In the genomic region with DNA sequence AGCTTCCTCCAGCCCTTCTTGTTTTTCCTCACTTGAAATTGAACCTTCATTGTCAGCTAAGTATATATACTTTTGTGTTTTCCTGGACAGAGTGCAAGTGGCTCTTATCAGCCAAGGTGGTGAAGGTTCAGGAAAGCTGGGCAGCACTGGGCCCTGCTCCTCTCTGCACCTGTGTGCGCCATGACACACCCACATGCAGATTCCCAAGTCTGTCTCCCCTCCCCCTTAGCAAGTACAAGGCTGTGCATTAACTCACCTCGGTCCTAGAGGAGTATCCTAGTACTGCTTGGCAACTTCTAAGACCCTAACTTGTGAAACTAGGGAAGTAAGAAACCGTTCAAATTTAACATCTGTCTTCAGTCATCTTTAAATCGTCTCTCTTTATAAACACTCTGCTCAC, we compare ENCODE assay signal across 27 cellular contexts.
DNase-seq lines count a peak whose midpoint lies in the region; ATAC-seq, FAIRE-seq and TF ChIP-seq lines count a peak whose summit lies in the region.
"Had no signal": no experiment of that assay in that cellular context is flagged by ENCODE, and none has a peak within 500 bp of the region (broad histone marks: within the 10 kb centered on the region; RNA-seq: fewer than 3 reads in every experiment).

No MANE protein-coding gene starts in this region.

- H4K5ac ChIP-seq in H1 (ENCODE audit: insufficient read length, low read depth, low read length) (no peak overlapping the region), mesendoderm (ENCODE audit: low read length) (no peak overlapping the region)

- no peak overlapping the region for H2BK5ac ChIP-seq in H1 (ENCODE audit: low read depth, low read length)
- no peak overlapping the region for H2BK5ac ChIP-seq in mesendoderm (ENCODE audit: low read length)

- TF ChIP-seq EP300 in H1 (IDR thresholded peaks at IDR 0.05; ENCODE audit: borderline replicate concordance in 1 of 2, low read depth in 2 of 2, low read length in 2 of 2), result no peak

- H3K56ac ChIP-seq in H1 (replicated peaks; ENCODE audit: insufficient read length, low read depth, low read length), result no peak overlapping the region
- no peak overlapping the region for H3K56ac ChIP-seq in mesendoderm (ENCODE audit: low read length)

- H3K18ac ChIP-seq in H1 (ENCODE audit: extremely low read depth, low read length), result no peak overlapping the region
- H3K18ac ChIP-seq in mesendoderm (ENCODE audit: low read length), result no peak overlapping the region

- H3K23me2 ChIP-seq in H1 (ENCODE audit: low read depth, low read length), result no peaks in the 10 kb centered on the region

- H3K79me2 ChIP-seq in H1 (ENCODE audit: control insufficient read depth in 1 of 2, insufficient read depth in 2 of 2, low read length in 2 of 2), result no peaks in the 10 kb centered on the region
- no peaks in the 10 kb centered on the region for H3K79me2 ChIP-seq in mesendoderm (ENCODE audit: control insufficient read depth, insufficient read depth, low read length)

- H3K79me1 ChIP-seq in H1 (ENCODE audit: low read depth, low read length) (no peaks in the 10 kb centered on the region), mesendoderm (ENCODE audit: low read length) (no peaks in the 10 kb centered on the region)

- H3K4me3 ChIP-seq in H1 (ENCODE audit: extremely low read depth in 1 of 4, insufficient read depth in 2 of 4, low read depth in 3 of 4, low read length in 4 of 4) (no peak overlapping the region), mesendoderm (ENCODE audit: low read length) (no peak overlapping the region)
- H3K4me3 ChIP-seq: BLaER1 had no signal

- H4K91ac ChIP-seq in H1 (replicated peaks; ENCODE audit: insufficient read length, low read length), result no peak overlapping the region

- no peaks in the 10 kb centered on the region for H3K4me1 ChIP-seq in H1 (replicated peaks in 1 of 4; ENCODE audit: control insufficient read depth in 3 of 4, insufficient read depth in 4 of 4, low read length in 3 of 4)
- no peaks in the 10 kb centered on the region for H3K4me1 ChIP-seq in mesendoderm (ENCODE audit: control insufficient read depth, low read depth, low read length)

- no peak overlapping the region for H3K9ac ChIP-seq in H1 (replicated peaks in 1 of 4; ENCODE audit: extremely low read depth in 1 of 4, low read depth in 3 of 4, low read length in 3 of 4)
- H3K9ac ChIP-seq in mesendoderm (ENCODE audit: low read length), result no peak overlapping the region
- H3K9ac ChIP-seq: BLaER1, KMS-11 had no signal

- H2BK120ac ChIP-seq in H1 (replicated peaks; ENCODE audit: low read depth, low read length) (no peak overlapping the region), mesendoderm (ENCODE audit: low read depth, low read length) (no peak overlapping the region)

- no peak for ATAC-seq in HG03432 (IDR thresholded peaks at IDR 0.05; ENCODE audit: unreplicated experiment)
- ATAC-seq: PC-3 had no signal

- H3K27ac ChIP-seq in H1 (ENCODE audit: low read depth, low read length), result no peak overlapping the region
- no peak overlapping the region for H3K27ac ChIP-seq in mesendoderm (ENCODE audit: low read depth, low read length)
- H3K27ac ChIP-seq: 22Rv1, BLaER1, KMS-11 had no signal

- WGBS in H1 (ENCODE audit: extremely low coverage in 1 of 2, insufficient coverage in 1 of 2, insufficient read length in 1 of 2, insufficient replicate concordance in 2 of 2, low coverage in 1 of 2, low lambda C conversion rate in 2 of 2, missing lambda C conversion rate in 1 of 2), 2 experiments, result 75% methylated on average over 4 of the region's 4 CpGs; no CpG with 5 or more reads in 1 of the 2 experiments
- no CpG with 5 or more reads among the region's 4 CpGs for WGBS in mesendoderm (ENCODE audit: extremely low coverage, insufficient coverage, low lambda C conversion rate)

- no peak for FAIRE-seq in H1 (lab: Jason Lieb, UNC)

- no peaks in the 10 kb centered on the region for H4K20me1 ChIP-seq in H1 (replicated peaks in 1 of 2; ENCODE audit: control insufficient read depth in 1 of 2, insufficient read depth in 2 of 2, low read length in 2 of 2)
- H4K20me1 ChIP-seq: BLaER1 had no signal

- H3K36me3 ChIP-seq in H1 (ENCODE audit: control insufficient read depth in 2 of 4, insufficient read depth in 4 of 4, low read length in 3 of 4) (no peaks in the 10 kb centered on the region), mesendoderm (ENCODE audit: control insufficient read depth, insufficient read depth, low read length) (no peaks in the 10 kb centered on the region)
- H3K36me3 ChIP-seq: BLaER1 had no signal

- H2AFZ ChIP-seq in H1 (ENCODE audit: low read length), result no peak overlapping the region

- no peak overlapping the region for H3K23ac ChIP-seq in H1 (ENCODE audit: insufficient read length)
- no peak overlapping the region for H3K23ac ChIP-seq in mesendoderm (ENCODE audit: low read length)

- H2BK12ac ChIP-seq in H1 (ENCODE audit: low read depth, low read length), result no peak overlapping the region

- H2BK20ac ChIP-seq in H1 (ENCODE audit: low read length), result no peak overlapping the region

- no peak overlapping the region for H2AK5ac ChIP-seq in H1 (ENCODE audit: low read depth, low read length)
- no peak overlapping the region for H2AK5ac ChIP-seq in mesendoderm (ENCODE audit: low read length)

- no peak overlapping the region for H2BK15ac ChIP-seq in H1 (ENCODE audit: low read length)
- no peak overlapping the region for H2BK15ac ChIP-seq in mesendoderm (replicated peaks; ENCODE audit: low read depth)

- H3K4me2 ChIP-seq in H1 (ENCODE audit: insufficient read depth in 1 of 2, low read depth in 2 of 2, low read length in 2 of 2) (no peak overlapping the region), mesendoderm (ENCODE audit: low read length) (no peak overlapping the region)
- H3K4me2 ChIP-seq: BLaER1, KMS-11 had no signal

- CTCF ChIA-PET in H1 (lab: Charles Lee; ENCODE audit: partially characterized antibody), result interaction anchor here (0.9 to 1.5 kb wide), 3 partner anchors 26 to 68 kb away, joined by 3 to 4 read pairs (median 3); no protein-coding TSS in a partner anchor

- TF ChIP-seq CTCF in H1 (IDR thresholded peaks at IDR 0.05; ENCODE audit: control extremely low read depth in 1 of 3, insufficient read depth in 1 of 3, low read depth in 1 of 3, low read length in 3 of 3), result peak in 1 of 3 experiments; percentile 18; a peak in 1 of 4 replicates

- H3K9me3 ChIP-seq in H1 (ENCODE audit: insufficient read depth in 2 of 2, low read depth in 1 of 2, low read length in 1 of 2), result no peaks in the 10 kb centered on the region
- H3K9me3 ChIP-seq: BLaER1 had no signal

- POLR2A ChIA-PET in H1 (lab: Charles Lee; ENCODE audit: partially characterized antibody), result no interaction called here

- no peak overlapping the region for H4K8ac ChIP-seq in H1 (ENCODE audit: extremely low read depth, insufficient read depth, low read length)
- no peak overlapping the region for H4K8ac ChIP-seq in mesendoderm (ENCODE audit: low read depth, low read length)

- no peak for TF ChIP-seq POLR2A in H1 (IDR thresholded peaks at IDR 0.05; ENCODE audit: control extremely low read depth in 1 of 2, low read depth in 2 of 2, low read length in 2 of 2)
- no peak for TF ChIP-seq POLR2A in erythroblast (IDR thresholded peaks at IDR 0.05; ENCODE audit: low read length)

- DNase-seq in NCI-H82 (lab: John Stamatoyannopoulos, UW) (peak; percentile 17), NCI-H82 treated with DMSO at 0.1 percent for 48 hours (lab: John Stamatoyannopoulos, UW; ENCODE audit: unreplicated experiment) (no peak), H1 (ENCODE audit: low read depth in 1 of 2, low spot score in 2 of 2) (no peak), mesendoderm (peak; percentile 42), OCI-M2 (lab: John Stamatoyannopoulos, UW; ENCODE audit: unreplicated experiment) (no peak), erythroblast (lab: John Stamatoyannopoulos, UW) (no peak), nucleus accumbens (lab: John Stamatoyannopoulos, UW) (no peak)
- DNase-seq: ACHN; CD4-positive, alpha-beta T cell; COR-L47; DMS 273 treated with DMSO at 0.1 percent for 48 hours; DMS79 treated with DMSO at 0.1 percent for 48 hours; HCEC 1CT; IMR-90; NCI-H1105 treated with DMSO at 0.1 percent for 48 hours; NCI-H2081; NCI-H2171; NCI-H345; NCI-H524; NCI-H774; PC-3; RPMI8226; SHP77 had no signal

- no peak overlapping the region for H3K14ac ChIP-seq in H1 (ENCODE audit: insufficient read length)

- H3K4ac ChIP-seq in H1 (replicated peaks; ENCODE audit: insufficient read length, low read depth, low read length) (no peak overlapping the region), mesendoderm (ENCODE audit: low read depth, low read length) (no peak overlapping the region)

- H3K27me3 ChIP-seq in H1 (replicated peaks in 1 of 4; ENCODE audit: control insufficient read depth in 3 of 4, extremely low read depth in 1 of 4, insufficient read depth in 3 of 4, low read length in 3 of 4) (no peaks in the 10 kb centered on the region), mesendoderm (ENCODE audit: insufficient read depth, low read length, poor library complexity) (no peaks in the 10 kb centered on the region)
- H3K27me3 ChIP-seq: BLaER1 had no signal

- no peak; a peak in 1 of 4 replicates for TF ChIP-seq RAD21 in H1 (IDR thresholded peaks at IDR 0.05 in 1 of 2, conservative IDR thresholded peaks at IDR 0.05 in 1 of 2; ENCODE audit: low read depth in 2 of 2, low read length in 2 of 2)

TF ChIP-seq in H1, 55 proteins besides CTCF, POLR2A, EP300 and RAD21:
- TF ChIP-seq YY1 (IDR thresholded peaks at IDR 0.05; ENCODE audit: low read depth, low read length) (0 out of 2 replicates have a peak, but pooled peaks have one; percentile 8), SIRT6 (IDR thresholded peaks at IDR 0.05; ENCODE audit: low read length) (no peak)

Comparison
In these comparisons a context has a peak if more than half of its experiments do, and no peak if none do; other contexts are left out.
1. DNase-seq: peak in NCI-H82 (single experiment) and mesendoderm (single experiment); none in NCI-H82 treated with DMSO at 0.1 percent for 48 hours (single experiment), H1 (0 of 2), OCI-M2 (single experiment), erythroblast (0 of 2) and nucleus accumbens (0 of 56).